In the genomic region with DNA sequence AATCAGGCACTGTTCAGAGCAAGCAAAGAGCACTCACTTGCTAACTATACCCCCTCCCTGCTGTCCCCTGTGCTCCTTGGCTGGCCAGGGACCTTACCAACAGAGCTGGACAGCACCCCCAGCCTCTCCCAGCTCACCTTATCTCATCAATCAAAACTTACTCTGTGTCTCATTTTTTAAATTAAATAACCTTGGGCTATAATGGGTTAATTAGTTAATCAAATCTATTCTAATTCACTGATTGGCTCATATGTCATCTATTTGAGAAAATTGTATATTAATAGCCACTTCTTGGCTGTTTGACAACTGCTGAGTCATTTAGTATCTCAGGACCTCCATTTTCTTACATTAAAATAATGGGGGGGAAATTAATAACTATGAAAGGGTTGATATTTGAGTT, we compare ENCODE assay signal across 1 cellular context.
TF ChIP-seq lines count a peak whose summit lies in the region.

No MANE protein-coding gene starts in this region.

TF ChIP-seq in SK-N-SH, 30 proteins besides CTCF, POLR2A, EP300 and RAD21 (continued from another document):
- TF ChIP-seq, protein P1, sequence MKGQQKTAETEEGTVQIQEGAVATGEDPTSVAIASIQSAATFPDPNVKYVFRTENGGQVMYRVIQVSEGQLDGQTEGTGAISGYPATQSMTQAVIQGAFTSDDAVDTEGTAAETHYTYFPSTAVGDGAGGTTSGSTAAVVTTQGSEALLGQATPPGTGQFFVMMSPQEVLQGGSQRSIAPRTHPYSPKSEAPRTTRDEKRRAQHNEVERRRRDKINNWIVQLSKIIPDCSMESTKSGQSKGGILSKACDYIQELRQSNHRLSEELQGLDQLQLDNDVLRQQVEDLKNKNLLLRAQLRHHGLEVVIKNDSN (IDR thresholded peaks at IDR 0.05; ENCODE audit: borderline replicate concordance, low read depth) = no peak
- TF ChIP-seq NRF1 (IDR thresholded peaks at IDR 0.05; ENCODE audit: low read depth, low read length) (no peak), JUND (IDR thresholded peaks at IDR 0.05) (no peak)
- TF ChIP-seq, protein P2, sequence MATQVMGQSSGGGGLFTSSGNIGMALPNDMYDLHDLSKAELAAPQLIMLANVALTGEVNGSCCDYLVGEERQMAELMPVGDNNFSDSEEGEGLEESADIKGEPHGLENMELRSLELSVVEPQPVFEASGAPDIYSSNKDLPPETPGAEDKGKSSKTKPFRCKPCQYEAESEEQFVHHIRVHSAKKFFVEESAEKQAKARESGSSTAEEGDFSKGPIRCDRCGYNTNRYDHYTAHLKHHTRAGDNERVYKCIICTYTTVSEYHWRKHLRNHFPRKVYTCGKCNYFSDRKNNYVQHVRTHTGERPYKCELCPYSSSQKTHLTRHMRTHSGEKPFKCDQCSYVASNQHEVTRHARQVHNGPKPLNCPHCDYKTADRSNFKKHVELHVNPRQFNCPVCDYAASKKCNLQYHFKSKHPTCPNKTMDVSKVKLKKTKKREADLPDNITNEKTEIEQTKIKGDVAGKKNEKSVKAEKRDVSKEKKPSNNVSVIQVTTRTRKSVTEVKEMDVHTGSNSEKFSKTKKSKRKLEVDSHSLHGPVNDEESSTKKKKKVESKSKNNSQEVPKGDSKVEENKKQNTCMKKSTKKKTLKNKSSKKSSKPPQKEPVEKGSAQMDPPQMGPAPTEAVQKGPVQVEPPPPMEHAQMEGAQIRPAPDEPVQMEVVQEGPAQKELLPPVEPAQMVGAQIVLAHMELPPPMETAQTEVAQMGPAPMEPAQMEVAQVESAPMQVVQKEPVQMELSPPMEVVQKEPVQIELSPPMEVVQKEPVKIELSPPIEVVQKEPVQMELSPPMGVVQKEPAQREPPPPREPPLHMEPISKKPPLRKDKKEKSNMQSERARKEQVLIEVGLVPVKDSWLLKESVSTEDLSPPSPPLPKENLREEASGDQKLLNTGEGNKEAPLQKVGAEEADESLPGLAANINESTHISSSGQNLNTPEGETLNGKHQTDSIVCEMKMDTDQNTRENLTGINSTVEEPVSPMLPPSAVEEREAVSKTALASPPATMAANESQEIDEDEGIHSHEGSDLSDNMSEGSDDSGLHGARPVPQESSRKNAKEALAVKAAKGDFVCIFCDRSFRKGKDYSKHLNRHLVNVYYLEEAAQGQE (IDR thresholded peaks at IDR 0.05; ENCODE audit: low read depth, low read length) = no peak
